ENCODE assay signal across 8 cellular contexts in the genomic region with DNA sequence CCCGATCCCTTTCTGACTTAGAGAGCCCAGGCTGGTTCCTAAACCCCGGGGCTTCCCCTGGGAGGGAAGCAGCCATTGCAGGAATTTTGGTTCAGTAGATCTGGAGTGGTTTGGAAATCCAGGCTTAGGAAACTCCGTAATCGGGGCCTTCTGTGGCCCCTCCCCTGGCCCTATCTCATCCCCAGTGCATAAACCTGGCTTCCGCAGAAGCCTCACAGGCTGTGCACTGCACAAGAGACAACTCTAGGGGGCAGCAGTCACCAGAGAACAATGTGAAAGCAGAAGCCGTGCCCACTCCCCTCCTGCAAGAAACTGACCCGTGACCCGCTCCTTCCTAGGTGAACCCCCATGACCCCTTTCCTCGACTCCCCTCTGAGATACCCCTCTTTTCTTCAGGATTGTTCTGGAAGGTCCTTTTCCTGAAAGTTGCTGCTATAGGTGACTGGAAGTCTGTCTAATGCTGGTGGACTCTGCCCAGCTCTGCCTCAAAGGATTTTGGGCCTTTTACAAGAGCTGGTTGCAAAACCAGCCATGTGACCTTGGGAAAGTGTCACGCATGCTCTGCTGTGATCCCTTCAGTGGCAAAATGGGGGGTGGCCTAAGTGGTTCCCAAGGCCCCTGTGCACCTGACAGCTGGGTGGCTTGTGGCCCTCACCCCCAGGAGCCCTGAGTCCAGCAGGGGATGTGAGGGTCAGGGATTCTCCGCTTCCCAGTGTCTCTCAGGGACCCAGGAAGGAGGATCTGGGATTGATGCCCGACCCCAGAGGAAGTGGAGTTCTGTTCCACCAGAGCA. TPM values are rescaled to one million over a fixed set of nuclear protein-coding genes. Genes with fewer than 3 reads are reported as not detected.
DNase-seq lines count a peak whose midpoint lies in the region; ATAC-seq, FAIRE-seq and TF ChIP-seq lines count a peak whose summit lies in the region.

No MANE protein-coding gene starts in this region.

- ATAC-seq in activated CD8-positive, alpha-beta T cell treated with anti-CD3 and anti-CD28 coated beads for 36 hours, result peak; percentile 92
- ATAC-seq in mucosa of descending colon (peak; percentile 86), GM18502 (IDR thresholded peaks at IDR 0.05; ENCODE audit: poor library complexity, unreplicated experiment) (no peak)

- no peak for DNase-seq in D721Med (ENCODE audit: insufficient read length, low spot score)
- peak; percentile 27 for DNase-seq in MM.1S
- peak; percentile 77 for DNase-seq in activated CD8-positive, alpha-beta T cell treated with anti-CD3 and anti-CD28 coated beads for 36 hours
- no peak for DNase-seq in epithelial cell of prostate (ENCODE audit: low read depth, low spot score)
- DNase-seq in mucosa of descending colon, result peak in 2 of 3 donors; percentile 71
- no peak for DNase-seq in HCEC 1CT

- no peak overlapping the region for H3K27ac Mint-ChIP-seq in activated CD8-positive, alpha-beta T cell treated with anti-CD3 and anti-CD28 coated beads for 36 hours

- no peak overlapping the region for H3K27ac ChIP-seq in MM.1S (ENCODE audit: low read length)
- H3K27ac ChIP-seq in epithelial cell of prostate, result peak overlapping the region; percentile 99
- H3K27ac ChIP-seq in subcutaneous abdominal adipose tissue (ENCODE audit: low read depth, low read length), result no peak overlapping the region

- POLR2A ChIA-PET in activated CD8-positive, alpha-beta T cell treated with anti-CD3 and anti-CD28 coated beads for 36 hours (lab: Charles Lee), result interaction anchor here (0.6 to 1.5 kb wide), 2 partner anchors 15 to 16 kb away, joined by 3 read pairs; no protein-coding TSS in a partner anchor

- intact Hi-C loops in activated CD8-positive, alpha-beta T cell treated with anti-CD3 and anti-CD28 coated beads for 36 hours (cut with micrococcal nuclease), result loop anchor here (5.0 kb wide), 1 partner anchor 40 kb away; no protein-coding TSS in a partner anchor
- intact Hi-C loops in mucosa of descending colon (cut with DNase I, micrococcal nuclease), result no loop called here

- H3K9me2 ChIP-seq in MM.1S (replicated peaks; ENCODE audit: insufficient read depth, low read length), result no peaks in the 10 kb centered on the region

- H3K4me3 ChIP-seq in MM.1S (ENCODE audit: low read length) (peak overlapping the region; percentile 39), mucosa of descending colon (no peak overlapping the region), subcutaneous abdominal adipose tissue (ENCODE audit: low read depth in 1 of 5, low read length in 5 of 5) (peak overlapping the region; percentile 44 to 61 (median 54))

- FAIRE-seq in D721Med (lab: Jason Lieb, UNC), result no peak

- H3K36me3 Mint-ChIP-seq in activated CD8-positive, alpha-beta T cell treated with anti-CD3 and anti-CD28 coated beads for 36 hours (ENCODE audit: low read depth), result no peaks in the 10 kb centered on the region

- H3K27me3 ChIP-seq in MM.1S (replicated peaks; ENCODE audit: insufficient read depth, low read length), result peaks cover 50% of the 10 kb centered on the region
- H3K27me3 ChIP-seq in subcutaneous abdominal adipose tissue (ENCODE audit: control insufficient read depth in 5 of 5, insufficient read depth in 4 of 5, low read length in 5 of 5), result peaks cover 0 to 31% (median 21%) of the 10 kb centered on the region in 5 donors

- H3K4me1 Mint-ChIP-seq in activated CD8-positive, alpha-beta T cell treated with anti-CD3 and anti-CD28 coated beads for 36 hours (ENCODE audit: low read depth), result peaks cover 11% of the 10 kb centered on the region

- peak overlapping the region; percentile 64 for H3K4me3 Mint-ChIP-seq in activated CD8-positive, alpha-beta T cell treated with anti-CD3 and anti-CD28 coated beads for 36 hours

- CTCF ChIA-PET in activated CD8-positive, alpha-beta T cell treated with anti-CD3 and anti-CD28 coated beads for 36 hours (lab: Charles Lee), result interaction anchor here (0.6 to 7.1 kb wide), 28 partner anchors 9 to 273 kb away, joined by 3 to 65 read pairs (median 5); partner anchors contain the start of genes CNTROB, GUCY2D and TRAPPC1

- H3F3A ChIP-seq in MM.1S (ENCODE audit: insufficient read depth, low read length), result no peaks in the 10 kb centered on the region

- H3K36me3 ChIP-seq in MM.1S (replicated peaks; ENCODE audit: insufficient read depth, low read length) (no peaks in the 10 kb centered on the region), mucosa of descending colon (ENCODE audit: low read depth) (no peaks in the 10 kb centered on the region), subcutaneous abdominal adipose tissue (ENCODE audit: control insufficient read depth in 5 of 5, insufficient read depth in 5 of 5, low read length in 5 of 5) (no peaks in the 10 kb centered on the region)

- H3K79me2 ChIP-seq in MM.1S (ENCODE audit: low read length), result no peaks in the 10 kb centered on the region

- H3K9me3 Mint-ChIP-seq in activated CD8-positive, alpha-beta T cell treated with anti-CD3 and anti-CD28 coated beads for 36 hours, result no peaks in the 10 kb centered on the region

- peaks cover 13% of the 10 kb centered on the region for H3K27me3 Mint-ChIP-seq in activated CD8-positive, alpha-beta T cell treated with anti-CD3 and anti-CD28 coated beads for 36 hours

- peak overlapping the region; percentile 80 for H3K4me2 ChIP-seq in MM.1S (ENCODE audit: low read depth, low read length)

- H3K9ac ChIP-seq in MM.1S (ENCODE audit: low read length), result no peak overlapping the region
- H3K9ac ChIP-seq in subcutaneous abdominal adipose tissue (ENCODE audit: low read length in 5 of 5), result peak overlapping the region in 2 of 5 donors; percentile 40 to 66

- no peaks in the 10 kb centered on the region for H4K20me1 ChIP-seq in MM.1S (ENCODE audit: insufficient read depth, low read length)

- peak overlapping the region; percentile 59 for H2AFZ ChIP-seq in MM.1S (ENCODE audit: low read length)

- TF ChIP-seq CTCF in D721Med (IDR thresholded peaks at IDR 0.05; ENCODE audit: insufficient read depth, missing control alignments), result peak; percentile 42
- TF ChIP-seq CTCF in MM.1S (IDR thresholded peaks at IDR 0.05; ENCODE audit: low read length), result peak; percentile 86
- TF ChIP-seq CTCF in activated CD8-positive, alpha-beta T cell treated with anti-CD3 and anti-CD28 coated beads for 36 hours (IDR thresholded peaks at IDR 0.05), result peak; percentile 85
- TF ChIP-seq CTCF in mucosa of descending colon (IDR thresholded peaks at IDR 0.05), result peak; percentile 45

- H3K4me1 ChIP-seq in MM.1S (ENCODE audit: low read length) (no peaks in the 10 kb centered on the region), mucosa of descending colon (ENCODE audit: low read depth) (peaks cover 18% of the 10 kb centered on the region), subcutaneous abdominal adipose tissue (ENCODE audit: control insufficient read depth in 5 of 5, insufficient read depth in 5 of 5, low read length in 5 of 5) (peaks cover 0 to 19% (median 17%) of the 10 kb centered on the region in 5 donors)

- no peaks in the 10 kb centered on the region for H3K9me3 ChIP-seq in MM.1S (replicated peaks; ENCODE audit: insufficient read depth, low read length)
- no peaks in the 10 kb centered on the region for H3K9me3 ChIP-seq in mucosa of descending colon
- no peaks in the 10 kb centered on the region for H3K9me3 ChIP-seq in subcutaneous abdominal adipose tissue (ENCODE audit: control insufficient read depth in 5 of 5, low read length in 5 of 5)

RNA-seq across cellular contexts. Expression of gene GUCY2D, which starts 14.4 kb away (rescaled TPM):
- total RNA-seq in activated CD8-positive, alpha-beta T cell treated with anti-CD3 and anti-CD28 coated beads for 36 hours, result not detected
- total RNA-seq in mucosa of descending colon, result under 1 TPM in 1 of 3 donors, not detected in 2; 0.26 TPM

RNA-seq across cellular contexts. Expression of gene ALOX15B, which starts 22.0 kb away (rescaled TPM):
- under 1 TPM in 1 of 2 experiments, not detected in 1; 0.16 TPM for total RNA-seq in activated CD8-positive, alpha-beta T cell treated with anti-CD3 and anti-CD28 coated beads for 36 hours
- total RNA-seq in mucosa of descending colon, result 1 to 10 TPM in 2 of 3 donors, under 1 TPM in 1; 0.66 to 1.3 (median 1.1) TPM

Comparison
In these comparisons a context has a peak if more than half of its experiments do, and no peak if none do; other contexts are left out.
1. DNase-seq: peak in MM.1S (single experiment), activated CD8-positive, alpha-beta T cell treated with anti-CD3 and anti-CD28 coated beads for 36 hours (single experiment) and mucosa of descending colon (2 of 3); none in D721Med (single experiment), epithelial cell of prostate (single experiment) and HCEC 1CT (single experiment).
2. Peak in every context shown above with its lines, with median percentiles within 50 percentile points of each other: CTCF ChIP-seq.